Comparison of ENCODE assay signal across 19 cellular contexts in the genomic region with DNA sequence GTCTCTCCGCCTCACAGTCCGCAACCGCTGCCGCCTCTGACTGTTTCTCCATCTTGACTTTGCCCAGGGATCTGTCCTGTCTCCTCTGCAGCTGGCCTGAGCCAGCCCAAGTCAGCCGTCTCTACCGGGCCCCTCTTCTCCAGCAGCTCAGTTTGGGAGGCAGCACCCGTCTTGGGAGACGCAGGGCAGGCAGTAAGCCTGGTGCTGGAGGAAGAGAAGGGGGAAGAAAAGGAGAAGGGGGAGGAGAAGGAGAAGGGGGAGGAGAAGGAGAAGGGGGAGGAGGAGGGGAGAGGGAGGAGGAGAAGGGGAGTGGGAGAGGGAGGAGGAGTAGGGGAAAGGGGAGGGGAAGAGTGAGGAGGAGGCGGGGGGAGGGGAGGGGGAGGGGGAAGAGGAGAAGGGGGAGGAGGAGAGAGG. TPM values are rescaled to one million over a fixed set of nuclear protein-coding genes. Genes with fewer than 3 reads are reported as not detected.
DNase-seq lines count a peak whose midpoint lies in the region; ATAC-seq and TF ChIP-seq lines count a peak whose summit lies in the region.
"Had no signal": no experiment of that assay in that cellular context is flagged by ENCODE, and none has a peak within 500 bp of the region (broad histone marks: within the 10 kb centered on the region; RNA-seq: fewer than 3 reads in every experiment).

No MANE protein-coding gene starts in this region.

- H3K4me3 Mint-ChIP-seq in T-helper 17 cell: no peak overlapping the region
- H3K4me3 Mint-ChIP-seq: activated CD8-positive, alpha-beta T cell treated with anti-CD3 and anti-CD28 coated beads for 36 hours; dendritic cell treated with granulocyte-macrophage colony-stimulating factor and Interleukin-4, amounts not matched to agents 40 ng/mL and 50 ng/mL, for 4 days; natural killer cell treated with Interleukin-12 subunit alpha and Interleukin-12 subunit beta and Interleukin-15 and Interleukin-18, amount 100 ng/mL, for 72 hours had no signal

- DNase-seq in NCI-H82 treated with DMSO at 0.1 percent for 48 hours (lab: John Stamatoyannopoulos, UW; ENCODE audit: unreplicated experiment) (peak; percentile 10), islet precursor cell (peak; percentile 61), gastrocnemius medialis (no peak), T-helper 17 cell (no peak), KBM-7 (no peak), kidney glomerular epithelial cell (lab: John Stamatoyannopoulos, UW) (no peak)
- DNase-seq: activated CD8-positive, alpha-beta T cell treated with anti-CD3 and anti-CD28 coated beads for 36 hours; glutamatergic neuron; MG63; NCI-H1930; NCI-H510A; stimulated activated CD4-positive, alpha-beta T cell treated with anti-CD3 and anti-CD28 coated beads, Interleukin-4, amount 100 ng/mL, for 4 hours had no signal

- no peaks in the 10 kb centered on the region for H3K36me3 Mint-ChIP-seq in T-helper 17 cell (ENCODE audit: low read depth)
- H3K36me3 Mint-ChIP-seq: natural killer cell treated with Interleukin-12 subunit alpha and Interleukin-12 subunit beta and Interleukin-15 and Interleukin-18, amount 100 ng/mL, for 72 hours had no signal

- H3K9me3 ChIP-seq in ectodermal cell (ENCODE audit: control insufficient read depth, low read length) (no peaks in the 10 kb centered on the region), gastrocnemius medialis (no peaks in the 10 kb centered on the region), T-helper 17 cell (ENCODE audit: control insufficient read depth, low read length, poor library complexity, severe bottlenecking) (no peaks in the 10 kb centered on the region)
- H3K9me3 ChIP-seq: BLaER1, esophagus muscularis mucosa, MG63, thoracic aorta had no signal

- H3K4me1 Mint-ChIP-seq in T-helper 17 cell: peaks cover 2% of the 10 kb centered on the region

- no peaks in the 10 kb centered on the region for H3K27me3 ChIP-seq in ectodermal cell (ENCODE audit: control insufficient read depth, insufficient read depth, low read length, poor library complexity, severe bottlenecking)
- H3K27me3 ChIP-seq in gastrocnemius medialis: no peaks in the 10 kb centered on the region
- H3K27me3 ChIP-seq: BLaER1, esophagus muscularis mucosa, MG63 had no signal

- intact Hi-C loops in gastrocnemius medialis (cut with DNase I; ENCODE audit: low total_unique reads): loop anchor here (5.0 kb wide), 3 partner anchors 35 to 160 kb away; a partner anchor contains a TSS

- WGBS in ectodermal cell, 2 experiments: 10 to 12% methylated on average over 8 of the region's 9 CpGs

- TF ChIP-seq CTCF in gastrocnemius medialis (IDR thresholded peaks at IDR 0.05 in 4 of 5, conservative IDR thresholded peaks at IDR 0.05 in 1 of 5): no peak

- H3K27me3 Mint-ChIP-seq in T-helper 17 cell: peaks cover 33% of the 10 kb centered on the region
- H3K27me3 Mint-ChIP-seq: activated CD8-positive, alpha-beta T cell treated with anti-CD3 and anti-CD28 coated beads for 36 hours had no signal

- ATAC-seq in gastrocnemius medialis (peak in 1 of 2 donors; percentile 23), T-helper 17 cell (no peak)
- ATAC-seq: activated CD8-positive, alpha-beta T cell treated with anti-CD3 and anti-CD28 coated beads for 36 hours; natural killer cell treated with Interleukin-12 subunit alpha and Interleukin-12 subunit beta and Interleukin-15 and Interleukin-18, amount 100 ng/mL, for 72 hours had no signal

- H3K27ac Mint-ChIP-seq in T-helper 17 cell: no peak overlapping the region
- H3K27ac Mint-ChIP-seq: activated CD8-positive, alpha-beta T cell treated with anti-CD3 and anti-CD28 coated beads for 36 hours; dendritic cell treated with granulocyte-macrophage colony-stimulating factor and Interleukin-4, amounts not matched to agents 40 ng/mL and 50 ng/mL, for 4 days; natural killer cell treated with Interleukin-12 subunit alpha and Interleukin-12 subunit beta and Interleukin-15 and Interleukin-18, amount 100 ng/mL, for 72 hours had no signal

- no peaks in the 10 kb centered on the region for H3K36me3 ChIP-seq in ectodermal cell (ENCODE audit: control insufficient read depth, insufficient read depth, low read length)
- H3K36me3 ChIP-seq in gastrocnemius medialis: no peaks in the 10 kb centered on the region
- H3K36me3 ChIP-seq: BLaER1, esophagus muscularis mucosa, MG63, thoracic aorta had no signal

- H3K27ac ChIP-seq in ectodermal cell (ENCODE audit: insufficient read depth, low read depth, low read length, poor library complexity, severe bottlenecking) (peak overlapping the region; percentile 63), gastrocnemius medialis (peak overlapping the region; percentile 83 to 97 (median 90))
- H3K27ac ChIP-seq: BLaER1, esophagus muscularis mucosa had no signal

- H3K4me1 ChIP-seq in ectodermal cell (ENCODE audit: control insufficient read depth, insufficient read depth, low read length) (peaks cover 5% of the 10 kb centered on the region), gastrocnemius medialis (peaks cover 20 to 24% of the 10 kb centered on the region in 2 donors)

- in situ Hi-C loops in gastrocnemius medialis (cut with MboI; ENCODE audit: low sequenced_read_pairs in 4 of 4) (no loop called here), KBM-7 (cut with MboI; ENCODE audit: low pct_unique_long_range_greater_than_20kb, low sequenced_read_pairs) (no loop called here)

- TF ChIP-seq POLR2A in gastrocnemius medialis (IDR thresholded peaks at IDR 0.05): no peak

- peak overlapping the region; percentile 47 for H3K4me3 ChIP-seq in ectodermal cell (ENCODE audit: insufficient read depth, low read depth, low read length)
- H3K4me3 ChIP-seq in gastrocnemius medialis: peak overlapping the region; percentile 28 to 58 (median 50)
- H3K4me3 ChIP-seq: BLaER1, MG63, thoracic aorta had no signal

RNA-seq across cellular contexts. Expression of a gene that starts 36.0 kb away (rescaled TPM):
- 4.3 TPM for polyA plus RNA-seq in ectodermal cell (2013, experiment 1 of 4)
- 4.3 TPM for polyA plus RNA-seq in ectodermal cell (2013, experiment 2 of 4)
- 5.0 TPM for polyA plus RNA-seq in ectodermal cell (2013, experiment 3 of 4)
- 4.5 TPM for polyA plus RNA-seq in ectodermal cell (2013, experiment 4 of 4)
- 10 to 100 TPM in 3 of 4 donors, 1 to 10 TPM in 1; 9.1 to 22.0 (median 11.7) TPM for total RNA-seq in gastrocnemius medialis
- total RNA-seq in T-helper 17 cell: not detected
- total RNA-seq: HT-29 had no signal

Comparison
In these comparisons a context has a peak if more than half of its experiments do, and no peak if none do; other contexts are left out.
1. DNase-seq: peak in NCI-H82 treated with DMSO at 0.1 percent for 48 hours (single experiment) and islet precursor cell (single experiment); none in gastrocnemius medialis (0 of 2), T-helper 17 cell (0 of 3), KBM-7 (single experiment) and kidney glomerular epithelial cell (single experiment).
2. RNA of a gene that starts 36.0 kb away (total RNA-seq): 9.1 to 22.0 TPM in gastrocnemius medialis; not detected in T-helper 17 cell; every median in the first group is over 4 times any median in the second.